ENCODE assay signal across 8 cellular contexts in genomic region chr2:84458436-84459027, GRCh38. TPM values are rescaled to one million over a fixed set of nuclear protein-coding genes. Genes with fewer than 3 reads are reported as not detected.
DNase-seq lines count a peak whose midpoint lies in the region; ATAC-seq and TF ChIP-seq lines count a peak whose summit lies in the region.

No MANE protein-coding gene starts in this region.

- peak; percentile 30 for ATAC-seq in GM21576 (IDR thresholded peaks at IDR 0.05; ENCODE audit: unreplicated experiment)
- peak; percentile 37 to 81 (median 57) for ATAC-seq in heart right ventricle
- peak; percentile 37 to 64 (median 46) for ATAC-seq in psoas muscle

- CTCF ChIA-PET in activated naive CD4-positive, alpha-beta T cell treated with anti-CD3 and anti-CD28 coated beads for 36 hours (lab: Charles Lee) = interaction anchor here (0.7 to 1.6 kb wide), 2 partner anchors 24 to 571 kb away, joined by 3 read pairs; no protein-coding TSS in a partner anchor

- H3K27me3 Mint-ChIP-seq in activated naive CD4-positive, alpha-beta T cell treated with anti-CD3 and anti-CD28 coated beads for 36 hours (ENCODE audit: low read depth) = no peaks in the 10 kb centered on the region

- H3K9me3 Mint-ChIP-seq in activated naive CD4-positive, alpha-beta T cell treated with anti-CD3 and anti-CD28 coated beads for 36 hours = no peaks in the 10 kb centered on the region

- peaks cover 0 to 58% (median 42%) of the 10 kb centered on the region in 9 donors for H3K4me1 ChIP-seq in heart right ventricle
- peaks cover 35% of the 10 kb centered on the region for H3K4me1 ChIP-seq in psoas muscle

- no peaks in the 10 kb centered on the region for H3K36me3 Mint-ChIP-seq in activated naive CD4-positive, alpha-beta T cell treated with anti-CD3 and anti-CD28 coated beads for 36 hours (ENCODE audit: low read depth)

- H3K9me3 ChIP-seq in heart right ventricle (no peaks in the 10 kb centered on the region), psoas muscle (no peaks in the 10 kb centered on the region)

- peak overlapping the region; percentile 86 for H3K4me3 Mint-ChIP-seq in activated naive CD4-positive, alpha-beta T cell treated with anti-CD3 and anti-CD28 coated beads for 36 hours

- H3K36me3 ChIP-seq in GM06990 (ENCODE audit: control insufficient read depth, insufficient read depth, low read length) (no peaks in the 10 kb centered on the region), heart right ventricle (peaks cover 0 to 13% (median 0%) of the 10 kb centered on the region in 9 donors), psoas muscle (ENCODE audit: insufficient read depth in 1 of 2, low read depth in 1 of 2) (no peaks in the 10 kb centered on the region)

- DNase-seq in GM06990 (ENCODE audit: extremely low read depth, insufficient read length) = no peak
- no peak for DNase-seq in Jurkat, Clone E6-1 (ENCODE audit: low read depth, low spot score)
- peak; percentile 39 for DNase-seq in activated naive CD4-positive, alpha-beta T cell treated with anti-CD3 and anti-CD28 coated beads for 36 hours
- peak in 1 of 2 donors; percentile 41 for DNase-seq in heart right ventricle
- DNase-seq in psoas muscle = no peak
- DNase-seq in effector CD8-positive, alpha-beta T cell (lab: John Stamatoyannopoulos, UW) = no peak
- no peak for DNase-seq in SIG-M5 (lab: John Stamatoyannopoulos, UW)

- intact Hi-C loops in activated naive CD4-positive, alpha-beta T cell treated with anti-CD3 and anti-CD28 coated beads for 36 hours (cut with micrococcal nuclease) = loop anchor here (1.0 to 2.0 kb wide), 5 partner anchors 23 to 467 kb away; partner anchors contain the start of gene DNAH6
- intact Hi-C loops in heart right ventricle (cut with DNase I) (no loop called here), psoas muscle (cut with DNase I) (no loop called here)

- H3K27ac Mint-ChIP-seq in activated naive CD4-positive, alpha-beta T cell treated with anti-CD3 and anti-CD28 coated beads for 36 hours = peak overlapping the region; percentile 52

- peaks cover 42% of the 10 kb centered on the region for H3K4me1 Mint-ChIP-seq in activated naive CD4-positive, alpha-beta T cell treated with anti-CD3 and anti-CD28 coated beads for 36 hours (ENCODE audit: low read depth)

- H3K4me3 ChIP-seq in GM06990 (replicated peaks; ENCODE audit: low read depth, low read length) (peak overlapping the region; percentile 96), heart right ventricle (peak overlapping the region; percentile 58 to 99 (median 93)), psoas muscle (peak overlapping the region; percentile 94)
- peak overlapping the region; percentile 73 for H3K4me3 ChIP-seq in Jurkat, Clone E6-1 (ENCODE audit: low read length)

- H3K27me3 ChIP-seq in GM06990 (replicated peaks; ENCODE audit: control insufficient read depth, insufficient read depth, low read length) (no peaks in the 10 kb centered on the region), heart right ventricle (no peaks in the 10 kb centered on the region), psoas muscle (ENCODE audit: insufficient read depth in 3 of 3, low read length in 2 of 3) (no peaks in the 10 kb centered on the region)

- TF ChIP-seq CTCF in GM06990 (IDR thresholded peaks at IDR 0.05; ENCODE audit: insufficient read depth, low read length, poor library complexity, severe bottlenecking) (no peak), heart right ventricle (IDR thresholded peaks at IDR 0.05) (no peak), psoas muscle (IDR thresholded peaks at IDR 0.05) (no peak)

- H3K27ac ChIP-seq in heart right ventricle (peak overlapping the region; percentile 33 to 99 (median 97)), psoas muscle (peak overlapping the region; percentile 90)

- WGBS in heart right ventricle, 2 donors = 2% methylated on average over 19 of the region's 19 CpGs
- WGBS in psoas muscle, 3 donors = 0 to 1% (median 1%) methylated on average over 19 of the region's 19 CpGs

RNA-seq across cellular contexts. Expression of gene SUCLG1, which starts 0.5 kb away (rescaled TPM):
- polyA plus RNA-seq in Jurkat, Clone E6-1 (2012; ENCODE audit: insufficient read depth, insufficient read length) = 120 TPM
- total RNA-seq in activated naive CD4-positive, alpha-beta T cell treated with anti-CD3 and anti-CD28 coated beads for 36 hours = 10 to 100 TPM; 75.3 to 80.7 TPM
- 100 to 1,000 TPM; 195 to 330 (median 291) TPM for total RNA-seq in heart right ventricle
- 100 to 1,000 TPM; 216 to 250 TPM for polyA plus RNA-seq in heart right ventricle
- 100 to 1,000 TPM; 112 to 175 (median 128) TPM for total RNA-seq in psoas muscle
- 100 to 1,000 TPM; 164 to 184 (median 180) TPM for polyA plus RNA-seq in psoas muscle

RNA-seq across cellular contexts. Expression of gene DNAH6, which starts 57.8 kb away (rescaled TPM):
- 0.44 TPM for polyA plus RNA-seq in Jurkat, Clone E6-1 (2012; ENCODE audit: insufficient read depth, insufficient read length)
- total RNA-seq in activated naive CD4-positive, alpha-beta T cell treated with anti-CD3 and anti-CD28 coated beads for 36 hours = under 1 TPM; 0.07 to 0.62 TPM
- total RNA-seq in heart right ventricle = under 1 TPM in 9 of 10 donors, not detected in 1; 0.08 to 0.49 (median 0.25) TPM
- under 1 TPM; 0.03 to 0.07 TPM for polyA plus RNA-seq in heart right ventricle
- total RNA-seq in psoas muscle = under 1 TPM in 2 of 4 donors, not detected in 2; 0.08 to 0.09 TPM
- under 1 TPM in 2 of 3 donors, not detected in 1; 0.01 to 0.05 TPM for polyA plus RNA-seq in psoas muscle
